Comparison of ENCODE assay signal across 1 cellular context in the genomic region with DNA sequence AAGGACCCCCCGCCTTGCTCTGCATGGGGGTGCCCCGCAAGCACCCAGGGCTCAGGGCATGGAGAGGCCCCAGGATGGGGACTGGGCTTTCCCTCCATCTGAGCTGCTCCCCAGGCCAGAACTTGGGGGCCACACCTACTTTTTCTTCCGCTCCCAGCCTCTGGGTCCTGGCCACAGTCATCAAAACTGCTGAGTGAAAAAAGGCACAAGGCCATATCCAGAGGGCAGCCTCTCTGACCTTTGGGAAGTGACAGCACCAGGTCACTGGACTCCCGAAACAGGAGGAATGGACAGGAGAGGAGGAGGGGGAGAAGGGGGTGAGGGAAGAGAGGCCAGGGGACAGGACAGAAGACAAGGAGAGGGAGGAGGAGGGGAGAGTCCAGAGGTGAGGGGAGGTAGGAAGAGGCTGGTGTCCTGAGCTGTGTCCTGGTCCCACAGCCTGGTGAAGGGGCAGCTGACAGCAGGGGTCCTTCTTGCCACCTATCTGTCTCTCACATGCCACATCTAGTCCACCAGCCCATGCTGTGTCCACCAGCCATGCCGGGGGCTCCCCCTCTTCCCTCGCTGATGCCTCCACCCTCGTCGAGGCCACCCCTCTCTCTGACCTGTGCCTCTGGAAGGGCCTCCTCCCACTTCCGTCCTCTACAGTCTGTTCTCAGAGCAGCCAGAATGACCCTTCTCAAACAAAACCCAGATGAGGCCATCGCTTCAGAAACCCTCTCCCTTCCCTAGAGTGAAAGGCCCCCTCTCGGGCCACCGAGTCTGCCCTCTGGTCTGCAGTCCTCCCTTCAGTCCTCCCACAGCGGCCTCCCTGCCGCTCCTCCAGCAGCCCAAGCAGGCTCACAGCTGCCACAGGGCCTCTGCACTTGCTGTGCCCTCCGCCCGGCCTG.
TF ChIP-seq lines count a peak whose summit lies in the region.

No MANE protein-coding gene starts in this region.

TF ChIP-seq in HepG2, 621 proteins besides CTCF, POLR2A, EP300 and RAD21 (continued from another document and continues in another):
- TF ChIP-seq HDAC2 (CRISPR knock-in tag; IDR thresholded peaks at IDR 0.05) (peak; percentile 70), FOXC1 (CRISPR knock-in tag; IDR thresholded peaks at IDR 0.05; ENCODE audit: borderline replicate concordance) (no peak; the same call in 1 of the 2 replicates), RFX3 (CRISPR knock-in tag; IDR thresholded peaks at IDR 0.05) (no peak), JARID2 (CRISPR knock-in tag; IDR thresholded peaks at IDR 0.05; ENCODE audit: insufficient replicate concordance) (no peak), HNRNPK (IDR thresholded peaks at IDR 0.05; ENCODE audit: low read depth, low read length, poor library complexity, severe bottlenecking) (peak; percentile 77), NFKB2 (CRISPR knock-in tag; IDR thresholded peaks at IDR 0.05; ENCODE audit: borderline replicate concordance) (peak; percentile 69), LCORL (IDR thresholded peaks at IDR 0.05) (no peak), LCORL (CRISPR knock-in tag; IDR thresholded peaks at IDR 0.05) (peak; percentile 98), GATA4 (IDR thresholded peaks at IDR 0.05; ENCODE audit: borderline replicate concordance, low read depth) (no peak), RELA (CRISPR knock-in tag; IDR thresholded peaks at IDR 0.05) (no peak), GTF3A (CRISPR knock-in tag; conservative IDR thresholded peaks at IDR 0.05) (peak; percentile 90; the same call in 1 of the 2 replicates), ZEB1 (IDR thresholded peaks at IDR 0.05; ENCODE audit: insufficient replicate concordance, low read depth) (no peak), ZNF766 (CRISPR knock-in tag; IDR thresholded peaks at IDR 0.05; ENCODE audit: borderline replicate concordance) (no peak), GATAD1 (CRISPR knock-in tag; IDR thresholded peaks at IDR 0.05) (0 out of 2 replicates have a peak, but pooled peaks have one; percentile 13), ZNF749 (CRISPR knock-in tag; IDR thresholded peaks at IDR 0.05; ENCODE audit: borderline replicate concordance) (no peak), ZNF703 (CRISPR knock-in tag; IDR thresholded peaks at IDR 0.05; ENCODE audit: borderline replicate concordance) (no peak), MBNL3 (CRISPR knock-in tag; conservative IDR thresholded peaks at IDR 0.05) (no peak), REL (CRISPR knock-in tag; conservative IDR thresholded peaks at IDR 0.05) (no peak), ZNF260 (CRISPR knock-in tag; IDR thresholded peaks at IDR 0.05; ENCODE audit: borderline replicate concordance, low read depth) (no peak), HDAC1 (CRISPR knock-in tag; IDR thresholded peaks at IDR 0.05) (0 out of 2 replicates have a peak, but pooled peaks have one; percentile 39), ZNF552 (CRISPR knock-in tag; IDR thresholded peaks at IDR 0.05; ENCODE audit: borderline replicate concordance) (no peak), TARDBP (CRISPR knock-in tag; IDR thresholded peaks at IDR 0.05) (peak; percentile 74; the same call in 1 of the 2 replicates)
- TF ChIP-seq, protein P1, sequence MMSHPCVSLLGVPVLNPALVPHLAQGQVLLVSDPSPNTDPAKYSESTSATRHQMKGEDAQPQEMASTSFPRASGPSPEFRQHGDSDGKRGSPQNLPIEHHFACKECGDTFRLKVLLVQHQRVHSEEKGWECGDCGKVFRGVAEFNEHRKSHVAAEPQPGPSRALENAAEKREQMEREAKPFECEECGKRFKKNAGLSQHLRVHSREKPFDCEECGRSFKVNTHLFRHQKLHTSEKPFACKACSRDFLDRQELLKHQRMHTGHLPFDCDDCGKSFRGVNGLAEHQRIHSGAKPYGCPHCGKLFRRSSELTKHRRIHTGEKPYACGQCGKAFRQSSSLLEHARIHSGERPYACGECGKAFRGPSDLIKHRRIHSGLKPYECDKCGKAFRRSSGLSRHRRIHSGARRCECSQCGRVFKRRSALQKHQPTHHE (CRISPR knock-in tag; IDR thresholded peaks at IDR 0.05; ENCODE audit: borderline replicate concordance) = 0 out of 2 replicates have a peak, but pooled peaks have one; percentile 17
- TF ChIP-seq, protein P2, sequence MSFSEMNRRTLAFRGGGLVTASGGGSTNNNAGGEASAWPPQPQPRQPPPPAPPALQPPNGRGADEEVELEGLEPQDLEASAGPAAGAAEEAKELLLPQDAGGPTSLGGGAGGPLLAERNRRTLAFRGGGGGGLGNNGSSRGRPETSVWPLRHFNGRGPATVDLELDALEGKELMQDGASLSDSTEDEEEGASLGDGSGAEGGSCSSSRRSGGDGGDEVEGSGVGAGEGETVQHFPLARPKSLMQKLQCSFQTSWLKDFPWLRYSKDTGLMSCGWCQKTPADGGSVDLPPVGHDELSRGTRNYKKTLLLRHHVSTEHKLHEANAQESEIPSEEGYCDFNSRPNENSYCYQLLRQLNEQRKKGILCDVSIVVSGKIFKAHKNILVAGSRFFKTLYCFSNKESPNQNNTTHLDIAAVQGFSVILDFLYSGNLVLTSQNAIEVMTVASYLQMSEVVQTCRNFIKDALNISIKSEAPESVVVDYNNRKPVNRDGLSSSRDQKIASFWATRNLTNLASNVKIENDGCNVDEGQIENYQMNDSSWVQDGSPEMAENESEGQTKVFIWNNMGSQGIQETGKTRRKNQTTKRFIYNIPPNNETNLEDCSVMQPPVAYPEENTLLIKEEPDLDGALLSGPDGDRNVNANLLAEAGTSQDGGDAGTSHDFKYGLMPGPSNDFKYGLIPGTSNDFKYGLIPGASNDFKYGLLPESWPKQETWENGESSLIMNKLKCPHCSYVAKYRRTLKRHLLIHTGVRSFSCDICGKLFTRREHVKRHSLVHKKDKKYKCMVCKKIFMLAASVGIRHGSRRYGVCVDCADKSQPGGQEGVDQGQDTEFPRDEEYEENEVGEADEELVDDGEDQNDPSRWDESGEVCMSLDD (CRISPR knock-in tag; IDR thresholded peaks at IDR 0.05; ENCODE audit: borderline replicate concordance) = no peak
- TF ChIP-seq, protein P3, sequence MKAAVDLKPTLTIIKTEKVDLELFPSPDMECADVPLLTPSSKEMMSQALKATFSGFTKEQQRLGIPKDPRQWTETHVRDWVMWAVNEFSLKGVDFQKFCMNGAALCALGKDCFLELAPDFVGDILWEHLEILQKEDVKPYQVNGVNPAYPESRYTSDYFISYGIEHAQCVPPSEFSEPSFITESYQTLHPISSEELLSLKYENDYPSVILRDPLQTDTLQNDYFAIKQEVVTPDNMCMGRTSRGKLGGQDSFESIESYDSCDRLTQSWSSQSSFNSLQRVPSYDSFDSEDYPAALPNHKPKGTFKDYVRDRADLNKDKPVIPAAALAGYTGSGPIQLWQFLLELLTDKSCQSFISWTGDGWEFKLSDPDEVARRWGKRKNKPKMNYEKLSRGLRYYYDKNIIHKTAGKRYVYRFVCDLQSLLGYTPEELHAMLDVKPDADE (CRISPR knock-in tag; IDR thresholded peaks at IDR 0.05) = no peak
- TF ChIP-seq, protein P4, sequence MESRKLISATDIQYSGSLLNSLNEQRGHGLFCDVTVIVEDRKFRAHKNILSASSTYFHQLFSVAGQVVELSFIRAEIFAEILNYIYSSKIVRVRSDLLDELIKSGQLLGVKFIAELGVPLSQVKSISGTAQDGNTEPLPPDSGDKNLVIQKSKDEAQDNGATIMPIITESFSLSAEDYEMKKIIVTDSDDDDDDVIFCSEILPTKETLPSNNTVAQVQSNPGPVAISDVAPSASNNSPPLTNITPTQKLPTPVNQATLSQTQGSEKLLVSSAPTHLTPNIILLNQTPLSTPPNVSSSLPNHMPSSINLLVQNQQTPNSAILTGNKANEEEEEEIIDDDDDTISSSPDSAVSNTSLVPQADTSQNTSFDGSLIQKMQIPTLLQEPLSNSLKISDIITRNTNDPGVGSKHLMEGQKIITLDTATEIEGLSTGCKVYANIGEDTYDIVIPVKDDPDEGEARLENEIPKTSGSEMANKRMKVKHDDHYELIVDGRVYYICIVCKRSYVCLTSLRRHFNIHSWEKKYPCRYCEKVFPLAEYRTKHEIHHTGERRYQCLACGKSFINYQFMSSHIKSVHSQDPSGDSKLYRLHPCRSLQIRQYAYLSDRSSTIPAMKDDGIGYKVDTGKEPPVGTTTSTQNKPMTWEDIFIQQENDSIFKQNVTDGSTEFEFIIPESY (CRISPR knock-in tag; IDR thresholded peaks at IDR 0.05) = no peak
- TF ChIP-seq, protein P5, sequence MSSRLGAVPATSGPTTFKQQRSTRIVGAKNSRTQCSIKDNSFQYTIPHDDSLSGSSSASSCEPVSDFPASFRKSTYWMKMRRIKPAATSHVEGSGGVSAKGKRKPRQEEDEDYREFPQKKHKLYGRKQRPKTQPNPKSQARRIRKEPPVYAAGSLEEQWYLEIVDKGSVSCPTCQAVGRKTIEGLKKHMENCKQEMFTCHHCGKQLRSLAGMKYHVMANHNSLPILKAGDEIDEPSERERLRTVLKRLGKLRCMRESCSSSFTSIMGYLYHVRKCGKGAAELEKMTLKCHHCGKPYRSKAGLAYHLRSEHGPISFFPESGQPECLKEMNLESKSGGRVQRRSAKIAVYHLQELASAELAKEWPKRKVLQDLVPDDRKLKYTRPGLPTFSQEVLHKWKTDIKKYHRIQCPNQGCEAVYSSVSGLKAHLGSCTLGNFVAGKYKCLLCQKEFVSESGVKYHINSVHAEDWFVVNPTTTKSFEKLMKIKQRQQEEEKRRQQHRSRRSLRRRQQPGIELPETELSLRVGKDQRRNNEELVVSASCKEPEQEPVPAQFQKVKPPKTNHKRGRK (CRISPR knock-in tag; IDR thresholded peaks at IDR 0.05) = no peak
- TF ChIP-seq, protein P6, sequence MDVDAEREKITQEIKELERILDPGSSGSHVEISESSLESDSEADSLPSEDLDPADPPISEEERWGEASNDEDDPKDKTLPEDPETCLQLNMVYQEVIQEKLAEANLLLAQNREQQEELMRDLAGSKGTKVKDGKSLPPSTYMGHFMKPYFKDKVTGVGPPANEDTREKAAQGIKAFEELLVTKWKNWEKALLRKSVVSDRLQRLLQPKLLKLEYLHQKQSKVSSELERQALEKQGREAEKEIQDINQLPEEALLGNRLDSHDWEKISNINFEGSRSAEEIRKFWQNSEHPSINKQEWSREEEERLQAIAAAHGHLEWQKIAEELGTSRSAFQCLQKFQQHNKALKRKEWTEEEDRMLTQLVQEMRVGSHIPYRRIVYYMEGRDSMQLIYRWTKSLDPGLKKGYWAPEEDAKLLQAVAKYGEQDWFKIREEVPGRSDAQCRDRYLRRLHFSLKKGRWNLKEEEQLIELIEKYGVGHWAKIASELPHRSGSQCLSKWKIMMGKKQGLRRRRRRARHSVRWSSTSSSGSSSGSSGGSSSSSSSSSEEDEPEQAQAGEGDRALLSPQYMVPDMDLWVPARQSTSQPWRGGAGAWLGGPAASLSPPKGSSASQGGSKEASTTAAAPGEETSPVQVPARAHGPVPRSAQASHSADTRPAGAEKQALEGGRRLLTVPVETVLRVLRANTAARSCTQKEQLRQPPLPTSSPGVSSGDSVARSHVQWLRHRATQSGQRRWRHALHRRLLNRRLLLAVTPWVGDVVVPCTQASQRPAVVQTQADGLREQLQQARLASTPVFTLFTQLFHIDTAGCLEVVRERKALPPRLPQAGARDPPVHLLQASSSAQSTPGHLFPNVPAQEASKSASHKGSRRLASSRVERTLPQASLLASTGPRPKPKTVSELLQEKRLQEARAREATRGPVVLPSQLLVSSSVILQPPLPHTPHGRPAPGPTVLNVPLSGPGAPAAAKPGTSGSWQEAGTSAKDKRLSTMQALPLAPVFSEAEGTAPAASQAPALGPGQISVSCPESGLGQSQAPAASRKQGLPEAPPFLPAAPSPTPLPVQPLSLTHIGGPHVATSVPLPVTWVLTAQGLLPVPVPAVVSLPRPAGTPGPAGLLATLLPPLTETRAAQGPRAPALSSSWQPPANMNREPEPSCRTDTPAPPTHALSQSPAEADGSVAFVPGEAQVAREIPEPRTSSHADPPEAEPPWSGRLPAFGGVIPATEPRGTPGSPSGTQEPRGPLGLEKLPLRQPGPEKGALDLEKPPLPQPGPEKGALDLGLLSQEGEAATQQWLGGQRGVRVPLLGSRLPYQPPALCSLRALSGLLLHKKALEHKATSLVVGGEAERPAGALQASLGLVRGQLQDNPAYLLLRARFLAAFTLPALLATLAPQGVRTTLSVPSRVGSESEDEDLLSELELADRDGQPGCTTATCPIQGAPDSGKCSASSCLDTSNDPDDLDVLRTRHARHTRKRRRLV (CRISPR knock-in tag; IDR thresholded peaks at IDR 0.05) = 0 out of 2 replicates have a peak, but pooled peaks have one; percentile 64
- TF ChIP-seq, protein P7, sequence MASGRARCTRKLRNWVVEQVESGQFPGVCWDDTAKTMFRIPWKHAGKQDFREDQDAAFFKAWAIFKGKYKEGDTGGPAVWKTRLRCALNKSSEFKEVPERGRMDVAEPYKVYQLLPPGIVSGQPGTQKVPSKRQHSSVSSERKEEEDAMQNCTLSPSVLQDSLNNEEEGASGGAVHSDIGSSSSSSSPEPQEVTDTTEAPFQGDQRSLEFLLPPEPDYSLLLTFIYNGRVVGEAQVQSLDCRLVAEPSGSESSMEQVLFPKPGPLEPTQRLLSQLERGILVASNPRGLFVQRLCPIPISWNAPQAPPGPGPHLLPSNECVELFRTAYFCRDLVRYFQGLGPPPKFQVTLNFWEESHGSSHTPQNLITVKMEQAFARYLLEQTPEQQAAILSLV (CRISPR knock-in tag; IDR thresholded peaks at IDR 0.05; ENCODE audit: borderline replicate concordance) = peak; percentile 73; the same call in 1 of the 2 replicates
- TF ChIP-seq, protein P8, sequence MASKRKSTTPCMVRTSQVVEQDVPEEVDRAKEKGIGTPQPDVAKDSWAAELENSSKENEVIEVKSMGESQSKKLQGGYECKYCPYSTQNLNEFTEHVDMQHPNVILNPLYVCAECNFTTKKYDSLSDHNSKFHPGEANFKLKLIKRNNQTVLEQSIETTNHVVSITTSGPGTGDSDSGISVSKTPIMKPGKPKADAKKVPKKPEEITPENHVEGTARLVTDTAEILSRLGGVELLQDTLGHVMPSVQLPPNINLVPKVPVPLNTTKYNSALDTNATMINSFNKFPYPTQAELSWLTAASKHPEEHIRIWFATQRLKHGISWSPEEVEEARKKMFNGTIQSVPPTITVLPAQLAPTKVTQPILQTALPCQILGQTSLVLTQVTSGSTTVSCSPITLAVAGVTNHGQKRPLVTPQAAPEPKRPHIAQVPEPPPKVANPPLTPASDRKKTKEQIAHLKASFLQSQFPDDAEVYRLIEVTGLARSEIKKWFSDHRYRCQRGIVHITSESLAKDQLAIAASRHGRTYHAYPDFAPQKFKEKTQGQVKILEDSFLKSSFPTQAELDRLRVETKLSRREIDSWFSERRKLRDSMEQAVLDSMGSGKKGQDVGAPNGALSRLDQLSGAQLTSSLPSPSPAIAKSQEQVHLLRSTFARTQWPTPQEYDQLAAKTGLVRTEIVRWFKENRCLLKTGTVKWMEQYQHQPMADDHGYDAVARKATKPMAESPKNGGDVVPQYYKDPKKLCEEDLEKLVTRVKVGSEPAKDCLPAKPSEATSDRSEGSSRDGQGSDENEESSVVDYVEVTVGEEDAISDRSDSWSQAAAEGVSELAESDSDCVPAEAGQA (IDR thresholded peaks at IDR 0.05; ENCODE audit: low read depth) = no peak
- TF ChIP-seq, protein P8 (CRISPR knock-in tag; IDR thresholded peaks at IDR 0.05; ENCODE audit: borderline replicate concordance) = no peak
